In the genomic region with DNA sequence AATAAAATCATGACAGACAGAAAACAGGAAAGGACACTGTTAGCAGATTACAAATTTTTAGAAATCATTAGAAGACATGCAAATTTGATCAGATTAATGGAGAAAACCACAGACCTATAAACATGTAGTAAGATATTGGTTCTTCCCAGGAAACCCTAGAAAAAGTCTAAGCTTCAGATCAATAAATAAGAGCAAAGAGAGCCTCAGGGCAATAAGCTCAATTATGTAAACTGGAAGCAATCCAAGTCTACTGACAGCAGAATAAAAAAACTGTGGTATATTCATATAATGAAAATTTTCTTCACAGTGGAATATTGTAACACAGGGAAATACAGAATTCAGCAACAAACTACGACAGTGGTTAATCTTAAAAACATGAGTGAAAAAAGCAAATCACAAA, we compare ENCODE assay signal across 18 cellular contexts.
"Had no signal": no experiment of that assay in that cellular context is flagged by ENCODE, and none has a peak within 500 bp of the region (broad histone marks: within the 10 kb centered on the region; RNA-seq: fewer than 3 reads in every experiment).

No MANE protein-coding gene starts in this region.

- DNase-seq: activated CD4-positive, alpha-beta memory T cell treated with anti-CD3 and anti-CD28 coated beads, Interleukin-2, amount 10 ng/mL, durations not matched to agents 7 days and 5 days; activated effector memory CD4-positive, alpha-beta T cell treated with anti-CD3 and anti-CD28 coated beads, Interleukin-2, amount 50 U/mL, for 16 hours; activated T-cell treated with anti-CD3 and anti-CD28 coated beads, Interleukin-2, amount 50 U/mL, for 4 hours; amygdala; body of pancreas; caudate nucleus; kidney; left ventricle myocardium inferior; mucosa of descending colon; naive thymus-derived CD8-positive, alpha-beta T cell; pancreas; stimulated activated naive CD8-positive, alpha-beta T cell treated with anti-CD3 and anti-CD28 coated beads, Interleukin-15, Interleukin-2, amounts not matched to agents 100 U/mL and 50 U/mL, for 24 hours; transverse colon; WERI-Rb-1 had no signal

- ATAC-seq: activated naive CD4-positive, alpha-beta T cell treated with anti-CD3 and anti-CD28 coated beads, Interleukin-2, amount 50 U/mL, for 72 hours; activated T-cell treated with anti-CD3 and anti-CD28 coated beads, Interleukin-2, amount 50 U/mL, for 4 hours; body of pancreas; mucosa of descending colon; naive thymus-derived CD8-positive, alpha-beta T cell; pancreas; sciatic nerve; stimulated activated naive CD8-positive, alpha-beta T cell treated with anti-CD3 and anti-CD28 coated beads, Interleukin-15, Interleukin-2, amounts not matched to agents 100 U/mL and 50 U/mL, for 24 hours had no signal

- FAIRE-seq: colon, kidney, pancreas had no signal

- H3K4me1 ChIP-seq: body of pancreas, left ventricle myocardium inferior, vagina had no signal

- H3K36me3 ChIP-seq: vagina had no signal

- H3K4me3 ChIP-seq: body of pancreas, left ventricle myocardium inferior, mucosa of descending colon, pancreas, transverse colon, vagina had no signal

- H3K27ac ChIP-seq: body of pancreas, left ventricle myocardium inferior, pancreas, transverse colon, vagina, WERI-Rb-1 had no signal

- H3K9me3 ChIP-seq: body of pancreas, left ventricle myocardium inferior, mucosa of descending colon, pancreas, transverse colon, vagina had no signal
